ENCODE assay signal across 1 cellular context in genomic region chr7:141737836-141738591, GRCh38.
TF ChIP-seq lines count a peak whose summit lies in the region.

TSS of gene SSBP1 (plus strand) at chr7:141738358. CDS start at chr7:141739167, 809 bp downstream.

TF ChIP-seq in HepG2, 621 proteins besides CTCF, POLR2A, EP300 and RAD21 (continued from another document and continues in another):
- TF ChIP-seq ZNF512 (CRISPR knock-in tag; IDR thresholded peaks at IDR 0.05) (no peak), REPIN1 (CRISPR knock-in tag; IDR thresholded peaks at IDR 0.05; ENCODE audit: borderline replicate concordance, low read depth) (peak; percentile 98), PREB (CRISPR knock-in tag; IDR thresholded peaks at IDR 0.05) (no peak), NCOR1 (IDR thresholded peaks at IDR 0.05; ENCODE audit: borderline replicate concordance, low read length) (peak; percentile 40; the same call in 1 of the 2 replicates), ZNF598 (CRISPR knock-in tag; IDR thresholded peaks at IDR 0.05; ENCODE audit: borderline replicate concordance) (peak; percentile 94), ZNF10 (CRISPR knock-in tag; IDR thresholded peaks at IDR 0.05; ENCODE audit: borderline replicate concordance, low read depth) (no peak), EED (CRISPR knock-in tag; IDR thresholded peaks at IDR 0.05) (no peak), HNRNPL (IDR thresholded peaks at IDR 0.05; ENCODE audit: low read depth, low read length) (no peak), ZNF142 (CRISPR knock-in tag; IDR thresholded peaks at IDR 0.05) (peak; percentile 37; the same call in 1 of the 2 replicates), NFE2L1 (CRISPR knock-in tag; IDR thresholded peaks at IDR 0.05; ENCODE audit: borderline replicate concordance) (no peak), ZNF281 (CRISPR knock-in tag; IDR thresholded peaks at IDR 0.05; ENCODE audit: borderline replicate concordance) (peak; percentile 44; the same call in 1 of the 2 replicates), KDM5A (IDR thresholded peaks at IDR 0.05; ENCODE audit: borderline replicate concordance, low read length) (peak; percentile 97), ZBTB38 (CRISPR knock-in tag; IDR thresholded peaks at IDR 0.05) (peak; percentile 79; the same call in 1 of the 2 replicates), ZNF709 (CRISPR knock-in tag; IDR thresholded peaks at IDR 0.05) (peak; percentile 66; the same call in 1 of the 2 replicates), ZNF17 (CRISPR knock-in tag; IDR thresholded peaks at IDR 0.05) (no peak), ZBTB39 (CRISPR knock-in tag; IDR thresholded peaks at IDR 0.05) (no peak), ZNF790 (CRISPR knock-in tag; IDR thresholded peaks at IDR 0.05; ENCODE audit: borderline replicate concordance) (no peak), ZBTB40 (IDR thresholded peaks at IDR 0.05) (peak; percentile 93), ZBTB40 (CRISPR knock-in tag; IDR thresholded peaks at IDR 0.05) (peak; percentile 75), NFAT5 (CRISPR knock-in tag; IDR thresholded peaks at IDR 0.05) (no peak)
